Comparison of ENCODE assay signal across 1 cellular context in genomic region chr6:113221850-113222249, GRCh38.
TF ChIP-seq lines count a peak whose summit lies in the region.

No MANE protein-coding gene starts in this region.

TF ChIP-seq in GM23338, 12 proteins besides CTCF, POLR2A, EP300 and RAD21 (continued from another document):
- TF ChIP-seq REST (IDR thresholded peaks at IDR 0.05; ENCODE audit: unreplicated experiment): no peak
- TF ChIP-seq ETS1 (IDR thresholded peaks at IDR 0.05): no peak
- no peak for TF ChIP-seq ZNF114 (CRISPR knock-in tag; IDR thresholded peaks at IDR 0.05)
- no peak for TF ChIP-seq POLR2AphosphoS5 (IDR thresholded peaks at IDR 0.05; ENCODE audit: low read depth)
- no peak for TF ChIP-seq NANOG (IDR thresholded peaks at IDR 0.05; ENCODE audit: borderline replicate concordance)
- no peak for TF ChIP-seq EZH2 (IDR thresholded peaks at IDR 0.05; ENCODE audit: low read depth, unreplicated experiment)
- no peak for TF ChIP-seq JUNB (IDR thresholded peaks at IDR 0.05; ENCODE audit: unreplicated experiment)
- TF ChIP-seq STAT1 (IDR thresholded peaks at IDR 0.05; ENCODE audit: unreplicated experiment): no peak
- TF ChIP-seq CREB1 (CRISPR knock-in tag; IDR thresholded peaks at IDR 0.05; ENCODE audit: low read depth): no peak
- TF ChIP-seq EZH2phosphoT487 (IDR thresholded peaks at IDR 0.05; ENCODE audit: unreplicated experiment): no peak
- no peak for TF ChIP-seq ZNF462 (CRISPR knock-in tag; IDR thresholded peaks at IDR 0.05)
